15 cellular contexts compared by ENCODE assay signal in the genomic region with DNA sequence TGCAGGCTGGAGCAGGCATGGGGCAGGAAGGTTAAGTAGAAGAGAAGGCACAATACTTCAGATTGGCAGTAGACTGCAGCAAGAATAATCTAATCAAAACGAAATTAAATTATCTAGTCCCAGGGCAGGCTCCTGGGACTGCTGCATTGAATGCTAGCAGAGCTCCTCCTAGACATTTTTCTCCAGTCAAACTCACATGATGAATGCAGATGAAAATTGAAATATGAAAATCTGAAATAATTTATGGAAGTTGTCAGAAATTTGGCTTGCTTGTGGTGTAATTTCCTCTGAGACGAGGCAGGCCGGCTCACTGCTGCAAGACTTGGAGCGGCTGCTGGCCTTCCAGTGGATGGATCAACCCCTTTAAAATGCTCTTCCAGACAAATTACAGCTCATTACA.
DNase-seq lines count a peak whose midpoint lies in the region; ATAC-seq and TF ChIP-seq lines count a peak whose summit lies in the region.
"Had no signal": no experiment of that assay in that cellular context is flagged by ENCODE, and none has a peak within 500 bp of the region (broad histone marks: within the 10 kb centered on the region; RNA-seq: fewer than 3 reads in every experiment).

No MANE protein-coding gene starts in this region.

- TF ChIP-seq CTCF in neural crest cell (conservative IDR thresholded peaks at IDR 0.05) (no peak), endodermal cell (conservative IDR thresholded peaks at IDR 0.05) (no peak)

- no peak overlapping the region for H3K27ac ChIP-seq in SK-N-MC
- H3K27ac ChIP-seq in endodermal cell (ENCODE audit: low read depth, low read length), result no peak overlapping the region
- H3K27ac ChIP-seq: A549 had no signal

- H3K36me3 ChIP-seq in SK-N-MC (ENCODE audit: insufficient read depth, low read length) (no peaks in the 10 kb centered on the region), endodermal cell (ENCODE audit: control insufficient read depth, insufficient read depth, low read length) (no peaks in the 10 kb centered on the region)

- H3K27me3 Mint-ChIP-seq in neural crest cell (ENCODE audit: low read depth), result peaks cover 48% of the 10 kb centered on the region
- peaks cover 85% of the 10 kb centered on the region for H3K27me3 Mint-ChIP-seq in endodermal cell (ENCODE audit: insufficient read depth)
- peaks cover 8 to 59% (median 22%) of the 10 kb centered on the region in 5 donors for H3K27me3 Mint-ChIP-seq in naive thymus-derived CD8-positive, alpha-beta T cell

- H3K36me3 Mint-ChIP-seq in neural crest cell (ENCODE audit: low read depth) (no peaks in the 10 kb centered on the region), endodermal cell (ENCODE audit: low read depth) (no peaks in the 10 kb centered on the region)
- no peaks in the 10 kb centered on the region for H3K36me3 Mint-ChIP-seq in naive thymus-derived CD8-positive, alpha-beta T cell
- H3K36me3 Mint-ChIP-seq: CD14-positive monocyte; CD8-positive, alpha-beta T cell had no signal

- ATAC-seq in naive thymus-derived CD8-positive, alpha-beta T cell, result no peak
- ATAC-seq: A549; CD8-positive, alpha-beta T cell had no signal

- H3K9ac ChIP-seq in SK-N-MC (ENCODE audit: insufficient read length), result no peak overlapping the region
- no peak overlapping the region for H3K9ac ChIP-seq in endodermal cell (ENCODE audit: extremely low read depth, low read length, poor library complexity, severe bottlenecking)

- H3K27me3 ChIP-seq in endodermal cell (ENCODE audit: control insufficient read depth, insufficient read depth, low read length, poor library complexity, severe bottlenecking), result peaks cover 97% of the 10 kb centered on the region

- H3K27ac Mint-ChIP-seq in neural crest cell (ENCODE audit: unreplicated experiment), result peak overlapping the region; percentile 38
- no peak overlapping the region for H3K27ac Mint-ChIP-seq in endodermal cell
- H3K27ac Mint-ChIP-seq in naive thymus-derived CD8-positive, alpha-beta T cell, result no peak overlapping the region
- H3K27ac Mint-ChIP-seq: CD14-positive monocyte; CD8-positive, alpha-beta T cell; HFFc6 had no signal

- peak; percentile 6 for DNase-seq in COR-L47 (lab: John Stamatoyannopoulos, UW)
- DNase-seq in NCI-H2227 treated with DMSO at 0.1 percent for 48 hours (lab: John Stamatoyannopoulos, UW), result peak; percentile 60
- DNase-seq in SK-N-MC (ENCODE audit: low read depth, low spot score), result no peak
- DNase-seq in neural crest cell (ENCODE audit: low read depth, low spot score), result no peak
- no peak for DNase-seq in T1000 (lab: John Stamatoyannopoulos, UW)
- no peak for DNase-seq in endodermal cell
- no peak for DNase-seq in naive thymus-derived CD8-positive, alpha-beta T cell
- DNase-seq: Caco-2; CD8-positive, alpha-beta T cell; DND-41; GDM1; HCEC 1CT; HFFc6 had no signal

- 90 to 91% methylated on average over 4 of the region's 4 CpGs for WGBS in endodermal cell (ENCODE audit: insufficient coverage in 1 of 2, insufficient read length in 1 of 2), 2 experiments

- H3K4me1 Mint-ChIP-seq in neural crest cell (peaks cover 43% of the 10 kb centered on the region), endodermal cell (no peaks in the 10 kb centered on the region)
- no peaks in the 10 kb centered on the region for H3K4me1 Mint-ChIP-seq in naive thymus-derived CD8-positive, alpha-beta T cell
- H3K4me1 Mint-ChIP-seq: CD14-positive monocyte had no signal

- H3K9me3 Mint-ChIP-seq in neural crest cell, result no peaks in the 10 kb centered on the region
- H3K9me3 Mint-ChIP-seq in endodermal cell, result no peaks in the 10 kb centered on the region
- no peaks in the 10 kb centered on the region for H3K9me3 Mint-ChIP-seq in naive thymus-derived CD8-positive, alpha-beta T cell
- H3K9me3 Mint-ChIP-seq: CD14-positive monocyte; CD8-positive, alpha-beta T cell; HFFc6 had no signal

- H3K4me3 Mint-ChIP-seq in neural crest cell (peak overlapping the region; percentile 68), endodermal cell (no peak overlapping the region)
- no peak overlapping the region for H3K4me3 Mint-ChIP-seq in naive thymus-derived CD8-positive, alpha-beta T cell
- H3K4me3 Mint-ChIP-seq: CD8-positive, alpha-beta T cell; HFFc6 had no signal

- H3K4me1 ChIP-seq in endodermal cell (ENCODE audit: control insufficient read depth, insufficient read depth, low read length), result no peaks in the 10 kb centered on the region
- H3K4me1 ChIP-seq: A549, Caco-2 had no signal

- POLR2A ChIA-PET in naive thymus-derived CD8-positive, alpha-beta T cell (lab: Charles Lee), result no interaction called here

- H3K4me3 ChIP-seq in SK-N-MC (peak overlapping the region; percentile 21; the same call in 1 of the 2 replicates), endodermal cell (ENCODE audit: low read length) (no peak overlapping the region)
- H3K4me3 ChIP-seq: A549 had no signal

- no peaks in the 10 kb centered on the region for H3K9me3 ChIP-seq in SK-N-MC (ENCODE audit: low read depth, low read length)
- H3K9me3 ChIP-seq in endodermal cell (ENCODE audit: control insufficient read depth, low read length), result no peaks in the 10 kb centered on the region
- H3K9me3 ChIP-seq: A549, Caco-2 had no signal

Comparison
In these comparisons a context has a peak if more than half of its experiments do, and no peak if none do; other contexts are left out.
1. DNase-seq: peak in COR-L47 (single experiment) and NCI-H2227 treated with DMSO at 0.1 percent for 48 hours (single experiment); none in SK-N-MC (single experiment), neural crest cell (single experiment), T1000 (single experiment), endodermal cell (single experiment) and naive thymus-derived CD8-positive, alpha-beta T cell (0 of 10).